Comparison of ENCODE assay signal across 12 cellular contexts in genomic region chr17:82317394-82318168, GRCh38. TPM values are rescaled to one million over a fixed set of nuclear protein-coding genes. Genes with fewer than 3 reads are reported as not detected.
A peak's percentile ranks its signal among the peaks of the same experiment; 100 is the strongest.
DNase-seq lines count a peak whose midpoint lies in the region; ATAC-seq and TF ChIP-seq lines count a peak whose summit lies in the region.
"Had no signal": no experiment of that assay in that cellular context is flagged by ENCODE, and none has a peak within 500 bp of the region (broad histone marks: within the 10 kb centered on the region; RNA-seq: fewer than 3 reads in every experiment).

Gene CD7, minus strand, starts transcription at chr17:82317608. Its CDS starts 113 bp downstream, at chr17:82317495.

- CTCF ChIA-PET in CD4-positive, alpha-beta T cell (lab: Charles Lee), result interaction anchor here (0.8 to 2.5 kb wide), 4 partner anchors 17 to 115 kb away, joined by 3 to 11 read pairs (median 4); no protein-coding TSS in a partner anchor
- CTCF ChIA-PET in activated CD4-positive, alpha-beta T cell treated with anti-CD3 and anti-CD28 coated beads for 36 hours (lab: Charles Lee), result interaction anchor here (0.5 to 2.1 kb wide), 11 partner anchors 11 to 111 kb away, joined by 3 to 7 read pairs (median 3); no protein-coding TSS in a partner anchor

- no peak within 1 kb of the TSS for H3K27ac Mint-ChIP-seq in CD4-positive, alpha-beta T cell
- H3K27ac Mint-ChIP-seq in activated CD4-positive, alpha-beta T cell treated with anti-CD3 and anti-CD28 coated beads for 36 hours, result peak within 1 kb of the TSS; percentile 98
- H3K27ac Mint-ChIP-seq: nephron had no signal

- H3K36me3 Mint-ChIP-seq in CD4-positive, alpha-beta T cell (ENCODE audit: low read depth), result peaks cover 27% of the 10 kb centered on the region
- peaks cover 47% of the 10 kb centered on the region for H3K36me3 Mint-ChIP-seq in activated CD4-positive, alpha-beta T cell treated with anti-CD3 and anti-CD28 coated beads for 36 hours (ENCODE audit: low read depth)

- no peak within 1 kb of the TSS for H4K91ac ChIP-seq in neuronal stem cell (ENCODE audit: low read depth, low read length, poor library complexity)

- peak in 9 of 10 experiments; percentile 55 to 81 (median 64) for DNase-seq in CD4-positive, alpha-beta T cell
- peak; percentile 85 for DNase-seq in activated CD4-positive, alpha-beta T cell treated with anti-CD3 and anti-CD28 coated beads for 36 hours
- DNase-seq in activated naive CD4-positive, alpha-beta T cell treated with Interleukin-2 at 50 U/mL for 16 hours, result peak; percentile 66
- no peak for DNase-seq in neuronal stem cell (ENCODE audit: low spot score)
- DNase-seq in COLO668 (lab: John Stamatoyannopoulos, UW; ENCODE audit: unreplicated experiment), result no peak
- no peak for DNase-seq in prostate gland (ENCODE audit: low spot score)
- DNase-seq: brain microvascular endothelial cell, gastrocnemius medialis had no signal

- peak within 1 kb of the TSS; percentile 80 for H3K18ac ChIP-seq in neuronal stem cell (ENCODE audit: low read length)

- H4K8ac ChIP-seq in neuronal stem cell (ENCODE audit: low read depth, low read length), result no peak within 1 kb of the TSS

- no peaks in the 10 kb centered on the region for H3K27me3 Mint-ChIP-seq in CD4-positive, alpha-beta T cell
- no peaks in the 10 kb centered on the region for H3K27me3 Mint-ChIP-seq in activated CD4-positive, alpha-beta T cell treated with anti-CD3 and anti-CD28 coated beads for 36 hours

- no peaks in the 10 kb centered on the region for H3K27me3 ChIP-seq in CD4-positive, alpha-beta T cell (ENCODE audit: control insufficient read depth, insufficient read depth, low read length)
- H3K27me3 ChIP-seq in neuronal stem cell (ENCODE audit: control insufficient read depth in 3 of 3, insufficient read depth in 3 of 3, low read depth in 1 of 3, low read length in 3 of 3), result peaks cover 0 to 36% (median 5%) of the 10 kb centered on the region in 3 experiments
- H3K27me3 ChIP-seq in prostate gland (replicated peaks; ENCODE audit: insufficient read depth), result peaks cover 2% of the 10 kb centered on the region

- peaks cover 3% of the 10 kb centered on the region for H3K79me1 ChIP-seq in neuronal stem cell (ENCODE audit: low read depth, low read length)

- peak within 1 kb of the TSS; percentile 81 for H2BK15ac ChIP-seq in neuronal stem cell (ENCODE audit: low read length)

- H2BK5ac ChIP-seq in neuronal stem cell (ENCODE audit: low read length), result peak within 1 kb of the TSS; percentile 90

- TF ChIP-seq POLR2A in prostate gland (IDR thresholded peaks at IDR 0.05), result no peak

- peak within 1 kb of the TSS; percentile 25 for H3K4me2 ChIP-seq in neuronal stem cell (ENCODE audit: insufficient read depth, low read length, poor library complexity, severe bottlenecking)

- H3K4me1 ChIP-seq in neuronal stem cell (ENCODE audit: control insufficient read depth in 2 of 2, insufficient read depth in 1 of 2, low read depth in 1 of 2, low read length in 2 of 2), result peaks cover 11 to 21% of the 10 kb centered on the region in 2 donors
- no peaks in the 10 kb centered on the region for H3K4me1 ChIP-seq in prostate gland (replicated peaks)
- H3K4me1 ChIP-seq: gastrocnemius medialis had no signal

- H3K9ac ChIP-seq in neuronal stem cell (ENCODE audit: low read depth, low read length, poor library complexity), result peak within 1 kb of the TSS; percentile 70

- peak within 1 kb of the TSS; percentile 21 for H3K14ac ChIP-seq in neuronal stem cell (ENCODE audit: low read length)

- H2AFZ ChIP-seq in neuronal stem cell (ENCODE audit: low read length), result peak within 1 kb of the TSS; percentile 59

- peak within 1 kb of the TSS; percentile 72 for H2BK120ac ChIP-seq in neuronal stem cell (ENCODE audit: low read depth, low read length)

- H3K4ac ChIP-seq in neuronal stem cell (ENCODE audit: low read length), result peak within 1 kb of the TSS; percentile 95

- peak within 1 kb of the TSS; percentile 80 for H3K27ac ChIP-seq in CD4-positive, alpha-beta T cell (ENCODE audit: low read depth, low read length)
- H3K27ac ChIP-seq in neuronal stem cell (replicated peaks; ENCODE audit: low read length) (peak within 1 kb of the TSS; percentile 10), prostate gland (no peak within 1 kb of the TSS)
- H3K27ac ChIP-seq: brain microvascular endothelial cell, gastrocnemius medialis, SJSA1 had no signal

- peak within 1 kb of the TSS; percentile 96 for H2AK5ac ChIP-seq in neuronal stem cell (ENCODE audit: low read depth, low read length)

- peak within 1 kb of the TSS; percentile 99 for H3K4me3 Mint-ChIP-seq in CD4-positive, alpha-beta T cell
- H3K4me3 Mint-ChIP-seq in activated CD4-positive, alpha-beta T cell treated with anti-CD3 and anti-CD28 coated beads for 36 hours, result no peak within 1 kb of the TSS
- H3K4me3 Mint-ChIP-seq: nephron had no signal

- peak within 1 kb of the TSS; percentile 73 for H3K23ac ChIP-seq in neuronal stem cell (ENCODE audit: low read depth, low read length, poor library complexity)

- no peaks in the 10 kb centered on the region for H3K9me3 ChIP-seq in CD4-positive, alpha-beta T cell (ENCODE audit: control insufficient read depth, low read length)
- H3K9me3 ChIP-seq in neuronal stem cell (replicated peaks in 1 of 2; ENCODE audit: control insufficient read depth in 2 of 2, insufficient read depth in 1 of 2, low read depth in 1 of 2, low read length in 2 of 2), result peaks cover 7 to 10% of the 10 kb centered on the region in 2 donors
- H3K9me3 ChIP-seq in prostate gland, result no peaks in the 10 kb centered on the region
- H3K9me3 ChIP-seq: gastrocnemius medialis had no signal

- H3K4me1 Mint-ChIP-seq in CD4-positive, alpha-beta T cell (ENCODE audit: low read depth), result peaks cover 38% of the 10 kb centered on the region
- H3K4me1 Mint-ChIP-seq in activated CD4-positive, alpha-beta T cell treated with anti-CD3 and anti-CD28 coated beads for 36 hours, result peaks cover 8% of the 10 kb centered on the region

- H2BK12ac ChIP-seq in neuronal stem cell (ENCODE audit: low read length), result peak within 1 kb of the TSS; percentile 22

- H3K4me3 ChIP-seq in neuronal stem cell (ENCODE audit: low read length in 2 of 2), result peak within 1 kb of the TSS in 1 of 2 donors; percentile 33
- H3K4me3 ChIP-seq in prostate gland, result no peak within 1 kb of the TSS
- H3K4me3 ChIP-seq: gastrocnemius medialis, SJSA1 had no signal

- no peaks in the 10 kb centered on the region for H3K9me3 Mint-ChIP-seq in CD4-positive, alpha-beta T cell
- H3K9me3 Mint-ChIP-seq in activated CD4-positive, alpha-beta T cell treated with anti-CD3 and anti-CD28 coated beads for 36 hours (ENCODE audit: low read depth), result no peaks in the 10 kb centered on the region
- H3K9me3 Mint-ChIP-seq: nephron had no signal

- intact Hi-C loops in CD4-positive, alpha-beta T cell (cut with DNase I, micrococcal nuclease), result loop anchor here in 1 of 2 experiments (1.0 to 2.0 kb wide), 2 partner anchors 17 to 45 kb away; partner anchors contain the start of gene CSNK1D
- intact Hi-C loops in activated CD4-positive, alpha-beta T cell treated with anti-CD3 and anti-CD28 coated beads for 36 hours (cut with DNase I, micrococcal nuclease), result loop anchor here in 1 of 2 experiments (2.0 kb wide), 1 partner anchor 79 kb away; no protein-coding TSS in a partner anchor
- intact Hi-C loops in prostate gland (cut with DNase I), result no loop called here

- POLR2A ChIA-PET in CD4-positive, alpha-beta T cell (lab: Charles Lee), result interaction anchor here (0.8 to 6.4 kb wide), 15 partner anchors 10 to 191 kb away, joined by 3 to 157 read pairs (median 4); partner anchors contain the start of genes CSNK1D and SECTM1
- POLR2A ChIA-PET in activated CD4-positive, alpha-beta T cell treated with anti-CD3 and anti-CD28 coated beads for 36 hours (lab: Charles Lee), result interaction anchor here (1.2 to 2.7 kb wide), 5 partner anchors 9 to 35 kb away, joined by 4 to 94 read pairs (median 10); no protein-coding TSS in a partner anchor

- H3K36me3 ChIP-seq in neuronal stem cell (replicated peaks in 1 of 2; ENCODE audit: control insufficient read depth in 2 of 2, insufficient read depth in 2 of 2, low read length in 2 of 2) (no peaks in the 10 kb centered on the region), prostate gland (no peaks in the 10 kb centered on the region)
- H3K36me3 ChIP-seq: brain microvascular endothelial cell, gastrocnemius medialis had no signal

- WGBS in neuronal stem cell (ENCODE audit: extremely low coverage in 2 of 2, insufficient read length in 2 of 2, insufficient replicate concordance in 1 of 2), 2 donors, result no CpG with 5 or more reads among the region's 26 CpGs
- WGBS in prostate gland, result 86% methylated on average over 23 of the region's 26 CpGs

- peak; percentile 75 for ATAC-seq in CD4-positive, alpha-beta T cell (ENCODE audit: poor library complexity)
- peak; percentile 74 for ATAC-seq in activated CD4-positive, alpha-beta T cell treated with anti-CD3 and anti-CD28 coated beads for 36 hours
- ATAC-seq in GM19463 (IDR thresholded peaks at IDR 0.05; ENCODE audit: unreplicated experiment) (no peak), HG02588 (IDR thresholded peaks at IDR 0.05; ENCODE audit: unreplicated experiment) (no peak)
- ATAC-seq: gastrocnemius medialis had no signal

- no peak for TF ChIP-seq CTCF in CD4-positive, alpha-beta T cell (IDR thresholded peaks at IDR 0.05)
- TF ChIP-seq CTCF in prostate gland (IDR thresholded peaks at IDR 0.05), result no peak

RNA-seq across cellular contexts. Expression of gene CD7, which starts in this region (rescaled TPM):
- 100 to 1,000 TPM; 225 to 234 TPM for total RNA-seq in CD4-positive, alpha-beta T cell
- total RNA-seq in activated CD4-positive, alpha-beta T cell treated with anti-CD3 and anti-CD28 coated beads for 36 hours, result 100 to 1,000 TPM; 614 to 725 TPM
- 1.5 TPM for polyA plus RNA-seq in neuronal stem cell (2013, experiment 1 of 2)
- polyA plus RNA-seq in neuronal stem cell (2013, experiment 2 of 2), result 1.5 TPM
- 1 to 10 TPM in 1 of 2 donors, not detected in 1; 2.8 TPM for total RNA-seq in prostate gland
- total RNA-seq: SJSA1 had no signal

Comparison
In these comparisons a context has a peak if more than half of its experiments do, and no peak if none do; other contexts are left out.
1. RNA of gene CD7 (total RNA-seq): 614 to 725 TPM in activated CD4-positive, alpha-beta T cell treated with anti-CD3 and anti-CD28 coated beads for 36 hours and 225 to 234 TPM in CD4-positive, alpha-beta T cell; 2.8 TPM in prostate gland; every median in the first group is over 10 times any median in the second.
2. ATAC-seq: peak in CD4-positive, alpha-beta T cell (single experiment) and activated CD4-positive, alpha-beta T cell treated with anti-CD3 and anti-CD28 coated beads for 36 hours (single experiment); none in GM19463 (single experiment) and HG02588 (single experiment).
3. DNase-seq: peak in CD4-positive, alpha-beta T cell (9 of 10), activated CD4-positive, alpha-beta T cell treated with anti-CD3 and anti-CD28 coated beads for 36 hours (single experiment) and activated naive CD4-positive, alpha-beta T cell treated with Interleukin-2 at 50 U/mL for 16 hours (single experiment); none in neuronal stem cell (single experiment), COLO668 (single experiment) and prostate gland (single experiment).
4. H3K27ac ChIP-seq: peak in CD4-positive, alpha-beta T cell (single experiment) and neuronal stem cell (single experiment); none in prostate gland (0 of 2).